Comparison of ENCODE assay signal across 8 cellular contexts in the genomic region with DNA sequence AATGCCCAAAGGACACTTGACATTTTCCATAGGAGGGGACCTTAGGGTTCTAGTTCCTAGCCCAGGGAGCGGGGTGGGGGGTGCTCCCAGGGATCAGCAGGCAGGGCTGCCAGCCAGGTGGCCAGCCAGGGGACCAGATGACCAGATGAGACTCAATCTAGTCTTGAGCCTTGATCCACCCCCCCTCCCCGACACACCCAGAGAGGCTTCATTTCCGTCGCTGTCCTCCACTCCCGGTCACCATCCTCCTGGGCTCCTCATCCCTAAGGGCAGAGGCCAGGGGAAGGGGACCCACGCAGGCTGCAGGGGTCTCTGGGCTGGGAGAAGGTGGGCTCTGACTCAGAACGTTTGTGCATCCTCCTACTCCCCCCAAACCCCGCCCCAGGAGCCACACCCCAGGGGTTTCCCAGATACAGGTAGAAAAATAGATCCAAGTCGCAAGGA.
A peak's percentile ranks its signal among the peaks of the same experiment; 100 is the strongest.
DNase-seq lines count a peak whose midpoint lies in the region; ATAC-seq and TF ChIP-seq lines count a peak whose summit lies in the region.

No MANE protein-coding gene starts in this region.

- H3K9me3 ChIP-seq in muscle layer of colon (ENCODE audit: low read length), result no peaks in the 10 kb centered on the region

- TF ChIP-seq CTCF in AG04449 (IDR thresholded peaks at IDR 0.05; ENCODE audit: insufficient read depth, low read length, missing control alignments) (no peak), NB4 (IDR thresholded peaks at IDR 0.05; ENCODE audit: low read depth, low read length) (no peak), brain microvascular endothelial cell (IDR thresholded peaks at IDR 0.05; ENCODE audit: low read depth, low read length, missing control alignments) (no peak)

- H3K27me3 ChIP-seq in brain microvascular endothelial cell (replicated peaks) (no peaks in the 10 kb centered on the region), muscle layer of colon (ENCODE audit: control insufficient read depth in 1 of 2, insufficient read depth in 2 of 2, low read length in 2 of 2) (no peaks in the 10 kb centered on the region)

- POLR2A ChIA-PET in AG04449 (lab: Yijun Ruan, JAX), result interaction anchor here (1.0 to 4.3 kb wide), 3 partner anchors 13 to 142 kb away, joined by 3 to 47 read pairs (median 8); no protein-coding TSS in a partner anchor

- no peak for ATAC-seq in HG02981 (IDR thresholded peaks at IDR 0.05; ENCODE audit: unreplicated experiment)
- ATAC-seq in GM18909 (IDR thresholded peaks at IDR 0.05; ENCODE audit: poor library complexity, unreplicated experiment), result no peak

- H3K9ac ChIP-seq in muscle layer of colon (ENCODE audit: low read length), result peak overlapping the region; percentile 49

- in situ Hi-C loops in brain microvascular endothelial cell (cut with HindIII; ENCODE audit: low pct_ligation_motif_present, low sequenced_read_pairs), result no loop called here

- H3K27ac ChIP-seq in brain microvascular endothelial cell (peak overlapping the region; percentile 98), muscle layer of colon (ENCODE audit: low read depth, low read length) (peak overlapping the region; percentile 76)

- DNase-seq in AG04449 (ENCODE audit: low read depth, low spot score) (no peak), NB4 (ENCODE audit: low read depth) (no peak), brain microvascular endothelial cell (peak; percentile 24), NCI-H1694 treated with DMSO at 0.1 percent for 48 hours (lab: John Stamatoyannopoulos, UW) (no peak), SKM-1 (lab: John Stamatoyannopoulos, UW; ENCODE audit: unreplicated experiment) (no peak)

- peak overlapping the region; percentile 75 for H3K4me3 ChIP-seq in AG04449 (ENCODE audit: low read depth, low read length)
- peak overlapping the region; percentile 69 for H3K4me3 ChIP-seq in NB4 (ENCODE audit: low read depth, low read length)
- H3K4me3 ChIP-seq in brain microvascular endothelial cell (ENCODE audit: low read depth, low read length), result peak overlapping the region; percentile 88
- peak overlapping the region; percentile 70 to 99 for H3K4me3 ChIP-seq in muscle layer of colon (ENCODE audit: low read depth in 1 of 2, low read length in 2 of 2)

- CTCF ChIA-PET in AG04449 (lab: Yijun Ruan, JAX), result interaction anchor here (1.0 to 2.3 kb wide), 3 partner anchors 50 to 111 kb away, joined by 3 to 19 read pairs (median 5); no protein-coding TSS in a partner anchor

- no peak for TF ChIP-seq POLR2A in NB4 (IDR thresholded peaks at IDR 0.05; ENCODE audit: extremely low read depth, insufficient read length)

- peaks cover 30% of the 10 kb centered on the region for H3K36me3 ChIP-seq in brain microvascular endothelial cell (replicated peaks)
- no peaks in the 10 kb centered on the region for H3K36me3 ChIP-seq in muscle layer of colon (ENCODE audit: insufficient read depth, low read length)

- H3K4me1 ChIP-seq in muscle layer of colon (ENCODE audit: insufficient read depth, low read length), result peaks cover 45% of the 10 kb centered on the region
